ENCODE assay signal across 8 cellular contexts in the genomic region with DNA sequence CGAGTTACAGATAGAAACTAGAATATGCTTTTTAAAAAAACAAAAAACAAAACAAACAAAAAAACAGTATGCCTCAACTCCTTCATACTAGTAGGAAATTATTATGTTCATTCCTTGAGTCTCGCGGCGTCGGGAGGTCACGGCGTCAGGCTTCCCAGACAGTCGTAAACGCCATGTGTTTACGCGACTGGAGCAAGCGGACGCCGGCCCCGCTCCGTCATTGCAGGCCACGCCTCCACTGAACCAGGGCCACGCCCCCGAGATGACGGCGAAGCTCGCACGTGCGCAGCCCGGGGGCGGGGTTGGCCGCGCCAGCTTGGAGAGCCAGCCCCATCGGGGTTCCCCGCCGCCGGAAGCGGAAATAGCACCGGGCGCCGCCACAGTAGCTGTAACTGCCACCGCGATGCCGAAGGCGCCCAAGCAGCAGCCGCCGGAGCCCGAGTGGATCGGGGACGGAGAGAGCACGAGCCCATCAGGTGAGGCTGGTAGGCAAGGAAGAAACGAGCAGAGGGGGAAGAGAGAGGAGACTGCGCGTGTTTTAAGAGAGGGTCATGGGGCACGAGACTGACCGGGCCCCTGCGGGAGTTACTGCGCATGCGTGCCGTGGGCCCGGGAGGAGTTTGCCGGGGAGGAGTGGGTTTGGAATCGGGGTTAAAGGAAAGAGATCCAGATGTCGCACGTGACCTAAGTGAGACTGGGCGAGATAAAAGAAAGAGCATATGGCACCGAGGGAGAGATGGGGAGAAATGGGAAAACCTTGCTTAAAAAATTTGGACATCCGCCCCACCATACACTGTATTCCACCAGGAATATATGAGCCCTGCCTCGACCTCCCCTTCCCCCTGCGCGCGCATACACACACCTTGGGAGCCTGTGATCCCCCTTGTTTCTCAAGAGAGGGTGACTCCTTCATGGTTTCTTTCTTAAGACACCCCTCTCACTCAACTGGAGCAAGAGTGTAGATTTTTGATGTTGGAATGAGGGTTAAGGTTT. TPM values are rescaled to one million over a fixed set of nuclear protein-coding genes. Genes with fewer than 3 reads are reported as not detected.
A peak's percentile ranks its signal among the peaks of the same experiment; 100 is the strongest.
DNase-seq lines count a peak whose midpoint lies in the region; TF ChIP-seq lines count a peak whose summit lies in the region.

A gene (plus strand): TSS at position 358 of the 993 bp plus-strand sequence. CDS start 46 bp downstream, at position 404.

- TF ChIP-seq CTCF in H9 (conservative IDR thresholded peaks at IDR 0.05): no peak
- no peak for TF ChIP-seq CTCF in fibroblast of pulmonary artery (IDR thresholded peaks at IDR 0.05; ENCODE audit: low read length, missing control alignments)
- no peak for TF ChIP-seq CTCF in nephron (IDR thresholded peaks at IDR 0.05; ENCODE audit: unreplicated experiment in 3 of 3)

- peak within 1 kb of the TSS; percentile 35 for H3K27ac ChIP-seq in H9 (ENCODE audit: insufficient read length, low read depth, low read length)

- peaks cover 17% of the 10 kb centered on the region for H3K79me1 ChIP-seq in H9 (ENCODE audit: insufficient read depth, low read depth, low read length, poor library complexity, severe bottlenecking)

- no peak within 1 kb of the TSS for H2AK5ac ChIP-seq in H9 (ENCODE audit: insufficient read length, low read length)

- H3K36me3 Mint-ChIP-seq in H9 (ENCODE audit: insufficient read depth in 1 of 3, low read depth in 3 of 3): peaks cover under 1 to 8% (median 6%) of the 10 kb centered on the region in 3 experiments; a peak in 5 of 7 replicates
- peaks cover 6% of the 10 kb centered on the region for H3K36me3 Mint-ChIP-seq in nephron (ENCODE audit: low read depth)
- H3K36me3 Mint-ChIP-seq in stimulated activated naive CD8-positive, alpha-beta T cell treated with anti-CD3 and anti-CD28 coated beads, Interleukin-15, Interleukin-2, amounts not matched to agents 100 ng/mL and 50 ng/mL, for 24 hours (ENCODE audit: low read depth): peaks cover 29% of the 10 kb centered on the region

- no peak within 1 kb of the TSS for H2BK120ac ChIP-seq in H9 (ENCODE audit: low read depth, low read length, poor library complexity, severe bottlenecking)

- H3K27me3 Mint-ChIP-seq in H9 (ENCODE audit: low read depth): peaks cover 10% of the 10 kb centered on the region
- H3K27me3 Mint-ChIP-seq in nephron (ENCODE audit: low read depth): no peaks in the 10 kb centered on the region
- no peaks in the 10 kb centered on the region for H3K27me3 Mint-ChIP-seq in stimulated activated naive CD8-positive, alpha-beta T cell treated with anti-CD3 and anti-CD28 coated beads, Interleukin-15, Interleukin-2, amounts not matched to agents 100 ng/mL and 50 ng/mL, for 24 hours

- no peak within 1 kb of the TSS for H3K56ac ChIP-seq in H9 (ENCODE audit: insufficient read length, low read depth, low read length)

- no peak within 1 kb of the TSS for H2BK12ac ChIP-seq in H9 (ENCODE audit: insufficient read length, low read depth, low read length)

- H3K9ac ChIP-seq in H9 (ENCODE audit: extremely low read depth, insufficient read length, low read length): peak within 1 kb of the TSS; percentile 98

- no peak within 1 kb of the TSS for H4K8ac ChIP-seq in H9 (replicated peaks; ENCODE audit: insufficient read length, low read depth, low read length)

- peak within 1 kb of the TSS; percentile 99 for H3K18ac ChIP-seq in H9 (ENCODE audit: insufficient read length, low read depth, low read length)

- H3K4me3 Mint-ChIP-seq in H9 (peak within 1 kb of the TSS; percentile 99), nephron (peak within 1 kb of the TSS; percentile 93 to 99 (median 97))
- H3K4me3 Mint-ChIP-seq in stimulated activated naive CD8-positive, alpha-beta T cell treated with anti-CD3 and anti-CD28 coated beads, Interleukin-15, Interleukin-2, amounts not matched to agents 100 ng/mL and 50 ng/mL, for 24 hours: peak within 1 kb of the TSS; percentile 98

- no peak within 1 kb of the TSS for H3K4ac ChIP-seq in H9 (ENCODE audit: low read depth, low read length)

- peak within 1 kb of the TSS; percentile 15 for H4K5ac ChIP-seq in H9 (ENCODE audit: insufficient read length, low read depth, low read length)

- peaks cover 6% of the 10 kb centered on the region for H3K23me2 ChIP-seq in H9 (ENCODE audit: insufficient read length, low read depth, low read length, poor library complexity, severe bottlenecking)

- no peak within 1 kb of the TSS for H2BK5ac ChIP-seq in H9 (ENCODE audit: insufficient read length, low read length)

- no peak within 1 kb of the TSS for H2BK15ac ChIP-seq in H9 (ENCODE audit: low read depth, low read length)

- no CpG with 5 or more reads among the region's 67 CpGs for WGBS in H9 (ENCODE audit: extremely low coverage, insufficient read length, low lambda C conversion rate)

- peak; percentile 98 for DNase-seq in ELR (ENCODE audit: low read depth)
- peak; percentile 98 for DNase-seq in H9
- DNase-seq in MG63: peak; percentile 94
- DNase-seq in SHP77 treated with DMSO at 0.1 percent for 48 hours (lab: John Stamatoyannopoulos, UW): peak; percentile 87
- DNase-seq in activated effector memory CD4-positive, alpha-beta T cell treated with anti-CD3 and anti-CD28 coated beads, Interleukin-2, amount 50 U/mL, for 16 hours: peak; percentile 100
- peak; percentile 98 for DNase-seq in fibroblast of pulmonary artery (ENCODE audit: low read depth)

- H3K14ac ChIP-seq in H9 (ENCODE audit: insufficient read depth, low read length): peak within 1 kb of the TSS; percentile 100

- peaks cover 5% of the 10 kb centered on the region for H3K36me3 ChIP-seq in MG63

- peak within 1 kb of the TSS; percentile 14 for H2AFZ ChIP-seq in H9 (ENCODE audit: low read length)

- H3K79me2 ChIP-seq in H9 (ENCODE audit: insufficient read depth, low read length): peaks cover 28% of the 10 kb centered on the region; the same call in 1 of the 2 replicates

- H3K27ac Mint-ChIP-seq in H9 (peak within 1 kb of the TSS; percentile 98 to 99 (median 98)), nephron (peak within 1 kb of the TSS; percentile 81 to 98 (median 94))
- H3K27ac Mint-ChIP-seq in stimulated activated naive CD8-positive, alpha-beta T cell treated with anti-CD3 and anti-CD28 coated beads, Interleukin-15, Interleukin-2, amounts not matched to agents 100 ng/mL and 50 ng/mL, for 24 hours: peak within 1 kb of the TSS; percentile 96

- no peak within 1 kb of the TSS for H4K91ac ChIP-seq in H9 (ENCODE audit: insufficient read length, low read depth, low read length)

- H3T11ph ChIP-seq in H9 (ENCODE audit: low read length): no peak within 1 kb of the TSS

- H3K4me1 Mint-ChIP-seq in H9: peaks cover 26 to 28% of the 10 kb centered on the region in 2 experiments
- H3K4me1 Mint-ChIP-seq in nephron: peaks cover 42% of the 10 kb centered on the region
- H3K4me1 Mint-ChIP-seq in stimulated activated naive CD8-positive, alpha-beta T cell treated with anti-CD3 and anti-CD28 coated beads, Interleukin-15, Interleukin-2, amounts not matched to agents 100 ng/mL and 50 ng/mL, for 24 hours (ENCODE audit: low read depth): peaks cover 71% of the 10 kb centered on the region

- no peaks in the 10 kb centered on the region for H3K4me1 ChIP-seq in H9 (ENCODE audit: insufficient read depth, low read length)

- H3K4me2 ChIP-seq in H9 (ENCODE audit: insufficient read depth, insufficient read length, low read length): peak within 1 kb of the TSS; percentile 89

- no peaks in the 10 kb centered on the region; a peak in 1 of 5 replicates for H3K9me3 Mint-ChIP-seq in H9
- H3K9me3 Mint-ChIP-seq in nephron: no peaks in the 10 kb centered on the region
- no peaks in the 10 kb centered on the region for H3K9me3 Mint-ChIP-seq in stimulated activated naive CD8-positive, alpha-beta T cell treated with anti-CD3 and anti-CD28 coated beads, Interleukin-15, Interleukin-2, amounts not matched to agents 100 ng/mL and 50 ng/mL, for 24 hours

- no peak within 1 kb of the TSS for H2BK20ac ChIP-seq in H9 (ENCODE audit: low read depth, low read length, poor library complexity, severe bottlenecking)

- H3K27me3 ChIP-seq in H9 (ENCODE audit: insufficient read depth, low read length): no peaks in the 10 kb centered on the region
- no peaks in the 10 kb centered on the region for H3K27me3 ChIP-seq in MG63

- H3K4me3 ChIP-seq in MG63 (peak within 1 kb of the TSS; percentile 75), fibroblast of pulmonary artery (replicated peaks; ENCODE audit: low read depth, low read length) (peak within 1 kb of the TSS; percentile 96)

- H3K23ac ChIP-seq in H9 (ENCODE audit: insufficient read length, low read depth, low read length): no peak within 1 kb of the TSS

- H4K20me1 ChIP-seq in H9 (ENCODE audit: control insufficient read depth, insufficient read depth, insufficient read length): no peaks in the 10 kb centered on the region

- H3K9me3 ChIP-seq in H9 (ENCODE audit: control insufficient read depth, low read depth, low read length) (no peaks in the 10 kb centered on the region), MG63 (no peaks in the 10 kb centered on the region)

RNA-seq across cellular contexts. Expression of the gene that starts here (rescaled TPM):
- total RNA-seq in H9 (2021): 118 TPM in 2 replicates
- total RNA-seq in MG63 (2014; rRNA removed; shearing (Covaris generic); ENCODE audit: low replicate concordance): 19.4 and 26.1 TPM in 2 replicates

Comparison
In these comparisons a context has a peak if more than half of its experiments do, and no peak if none do; other contexts are left out.
1. Peak in every context shown above with its lines: DNase-seq, H3K4me3 ChIP-seq and H3K27ac ChIP-seq.